19 cellular contexts compared by ENCODE assay signal in the genomic region with DNA sequence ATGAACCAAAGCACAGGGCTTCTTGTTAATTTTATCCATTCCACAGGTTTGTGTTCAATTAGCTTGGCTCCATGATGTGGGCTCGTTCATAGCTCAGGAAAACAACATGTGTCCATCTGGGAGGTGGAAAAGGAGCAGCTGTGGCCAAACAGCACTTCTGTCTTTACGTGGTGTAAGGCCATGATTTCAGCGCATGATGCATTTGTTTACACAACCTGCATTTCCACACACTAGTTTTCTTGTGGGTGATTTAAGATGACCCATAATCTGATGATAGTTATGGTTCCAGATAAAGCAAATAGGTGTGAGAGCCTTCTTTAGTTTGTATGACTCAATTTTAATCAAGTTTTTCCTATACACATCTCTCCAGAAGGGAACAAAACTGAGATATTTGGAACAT.
DNase-seq lines count a peak whose midpoint lies in the region; ATAC-seq, FAIRE-seq and TF ChIP-seq lines count a peak whose summit lies in the region.
"Had no signal": no experiment of that assay in that cellular context is flagged by ENCODE, and none has a peak within 500 bp of the region (broad histone marks: within the 10 kb centered on the region; RNA-seq: fewer than 3 reads in every experiment).

No MANE protein-coding gene starts in this region.

- H3K9me3 ChIP-seq in GM23248 (ENCODE audit: low read depth) = no peaks in the 10 kb centered on the region
- no peaks in the 10 kb centered on the region for H3K9me3 ChIP-seq in hepatocyte (ENCODE audit: low read depth)
- no peaks in the 10 kb centered on the region for H3K9me3 ChIP-seq in H9 (ENCODE audit: control insufficient read depth, low read depth, low read length)
- H3K9me3 ChIP-seq in upper lobe of left lung = no peaks in the 10 kb centered on the region
- H3K9me3 ChIP-seq: HAP-1 had no signal

- H3K36me3 ChIP-seq in GM23248 (ENCODE audit: low read depth) (no peaks in the 10 kb centered on the region), hepatocyte (replicated peaks; ENCODE audit: insufficient read depth, low read depth) (no peaks in the 10 kb centered on the region), upper lobe of left lung (peaks cover 0 to 8% (median 0%) of the 10 kb centered on the region in 4 donors)
- H3K36me3 ChIP-seq: HAP-1 had no signal

- WGBS in GM23248 (ENCODE audit: low coverage in 1 of 2, low lambda C conversion rate in 2 of 2, missing lambda C conversion rate in 2 of 2), 2 experiments = 63 to 67% methylated on average over 3 of the region's 3 CpGs
- WGBS in hepatocyte (ENCODE audit: low lambda C conversion rate, missing lambda C conversion rate) = 84% methylated on average over 3 of the region's 3 CpGs
- WGBS in H9 (ENCODE audit: extremely low coverage, insufficient read length, low lambda C conversion rate) = no CpG with 5 or more reads among the region's 3 CpGs
- WGBS in upper lobe of left lung, 2 donors = 71 to 72% methylated on average over 3 of the region's 3 CpGs

- H3K56ac ChIP-seq in H9 (ENCODE audit: insufficient read length, low read depth, low read length) = no peak overlapping the region

- TF ChIP-seq CTCF in astrocyte of the spinal cord (IDR thresholded peaks at IDR 0.05; ENCODE audit: low read depth, low read length) (no peak), hepatocyte (IDR thresholded peaks at IDR 0.05; ENCODE audit: poor library complexity) (no peak), H9 (conservative IDR thresholded peaks at IDR 0.05) (no peak), upper lobe of left lung (IDR thresholded peaks at IDR 0.05) (no peak), D721Med (IDR thresholded peaks at IDR 0.05; ENCODE audit: insufficient read depth, missing control alignments) (no peak)

- H3K23me2 ChIP-seq in H9 (ENCODE audit: insufficient read length, low read depth, low read length, poor library complexity, severe bottlenecking) = no peaks in the 10 kb centered on the region

- no peak overlapping the region for H2AFZ ChIP-seq in GM23248
- no peak overlapping the region for H2AFZ ChIP-seq in hepatocyte
- H2AFZ ChIP-seq in H9 (ENCODE audit: low read length) = no peak overlapping the region

- H3K9me3 Mint-ChIP-seq in H9 = peaks cover 1% of the 10 kb centered on the region in 2 experiments; a peak in 2 of 5 replicates
- H3K9me3 Mint-ChIP-seq: neural crest cell had no signal

- no peak overlapping the region for H2BK12ac ChIP-seq in H9 (ENCODE audit: insufficient read length, low read depth, low read length)

- H2BK5ac ChIP-seq in H9 (ENCODE audit: insufficient read length, low read length) = no peak overlapping the region

- H3K27ac ChIP-seq in GM23248 (peak overlapping the region; percentile 12; the same call in 1 of the 2 replicates), hepatocyte (peak overlapping the region; percentile 42), H9 (ENCODE audit: insufficient read length, low read depth, low read length) (no peak overlapping the region), upper lobe of left lung (peak overlapping the region in 1 of 4 donors; percentile 16)

- TF ChIP-seq EP300 in upper lobe of left lung (IDR thresholded peaks at IDR 0.05) = no peak

- H4K20me1 ChIP-seq in GM23248 (ENCODE audit: insufficient read depth) = no peaks in the 10 kb centered on the region
- no peaks in the 10 kb centered on the region for H4K20me1 ChIP-seq in hepatocyte (ENCODE audit: insufficient read depth, poor library complexity, severe bottlenecking)
- H4K20me1 ChIP-seq in H9 (ENCODE audit: control insufficient read depth, insufficient read depth, insufficient read length) = no peaks in the 10 kb centered on the region

- no peaks in the 10 kb centered on the region for H3K79me2 ChIP-seq in GM23248 (ENCODE audit: insufficient read depth)
- no peaks in the 10 kb centered on the region for H3K79me2 ChIP-seq in hepatocyte
- H3K79me2 ChIP-seq in H9 (ENCODE audit: insufficient read depth, low read length) = no peaks in the 10 kb centered on the region

- ATAC-seq in upper lobe of left lung (ENCODE audit: low FRiP score in 2 of 2) = no peak
- ATAC-seq in GM21825 (IDR thresholded peaks at IDR 0.05; ENCODE audit: unreplicated experiment) = no peak

- H3K9me2 ChIP-seq in GM23248 (ENCODE audit: insufficient read depth) (no peaks in the 10 kb centered on the region), hepatocyte (replicated peaks; ENCODE audit: insufficient read depth) (no peaks in the 10 kb centered on the region)

- H3K36me3 Mint-ChIP-seq in H9 (ENCODE audit: insufficient read depth in 1 of 3, low read depth in 3 of 3) = peaks cover 0 to 2% (median 1%) of the 10 kb centered on the region in 3 experiments; a peak in 4 of 7 replicates

- H3K4me3 Mint-ChIP-seq in H9 = no peak overlapping the region
- H3K4me3 Mint-ChIP-seq: neural crest cell had no signal

- no peak for FAIRE-seq in D721Med (lab: Jason Lieb, UNC)
- FAIRE-seq: frontal cortex had no signal

- H3K4me2 ChIP-seq in GM23248 (ENCODE audit: unreplicated experiment) (peak overlapping the region; percentile 22), hepatocyte (no peak overlapping the region), H9 (ENCODE audit: insufficient read depth, insufficient read length, low read length) (no peak overlapping the region)

- in situ Hi-C loops in GM23248 (cut with MboI) = no loop called here
- in situ Hi-C loops in astrocyte of the spinal cord (cut with HindIII; ENCODE audit: low sequenced_read_pairs) = no loop called here

- no peak overlapping the region for H3K23ac ChIP-seq in H9 (ENCODE audit: insufficient read length, low read depth, low read length)

- H3K9ac ChIP-seq in GM23248 (no peak overlapping the region), H9 (ENCODE audit: extremely low read depth, insufficient read length, low read length) (no peak overlapping the region)

- H3K4me3 ChIP-seq in GM23248 = no peak overlapping the region
- H3K4me3 ChIP-seq in astrocyte of the spinal cord (ENCODE audit: low read depth, low read length) = no peak overlapping the region
- no peak overlapping the region for H3K4me3 ChIP-seq in hepatocyte
- H3K4me3 ChIP-seq in upper lobe of left lung = no peak overlapping the region
- H3K4me3 ChIP-seq: HAP-1 had no signal

- no peak overlapping the region for H3T11ph ChIP-seq in H9 (ENCODE audit: low read length)

- no peak for TF ChIP-seq POLR2A in upper lobe of left lung (IDR thresholded peaks at IDR 0.05)

- no peaks in the 10 kb centered on the region; the same call in 1 of the 2 replicates for H3K27me3 Mint-ChIP-seq in H9 (ENCODE audit: low read depth)

- peaks cover 12 to 18% of the 10 kb centered on the region in 2 experiments for H3K4me1 Mint-ChIP-seq in H9

- no peak overlapping the region for H2AK5ac ChIP-seq in H9 (ENCODE audit: insufficient read length, low read length)

- no peak overlapping the region for H3K14ac ChIP-seq in H9 (ENCODE audit: insufficient read depth, low read length)

- no peak overlapping the region for H2BK120ac ChIP-seq in H9 (ENCODE audit: low read depth, low read length, poor library complexity, severe bottlenecking)

- no peak overlapping the region for H3K4ac ChIP-seq in H9 (ENCODE audit: low read depth, low read length)

- no peaks in the 10 kb centered on the region for H3K79me1 ChIP-seq in H9 (ENCODE audit: insufficient read depth, low read depth, low read length, poor library complexity, severe bottlenecking)

- H2BK20ac ChIP-seq in H9 (ENCODE audit: low read depth, low read length, poor library complexity, severe bottlenecking) = no peak overlapping the region

- no peak overlapping the region for H2BK15ac ChIP-seq in H9 (ENCODE audit: low read depth, low read length)

- no peak overlapping the region for H3K18ac ChIP-seq in H9 (ENCODE audit: insufficient read length, low read depth, low read length)

- H4K91ac ChIP-seq in H9 (ENCODE audit: insufficient read length, low read depth, low read length) = no peak overlapping the region

- peaks cover 37% of the 10 kb centered on the region for H3F3A ChIP-seq in GM23248 (ENCODE audit: insufficient read depth)

- H3K27me3 ChIP-seq in GM23248 (replicated peaks; ENCODE audit: insufficient read depth) = no peaks in the 10 kb centered on the region
- H3K27me3 ChIP-seq in hepatocyte = no peaks in the 10 kb centered on the region
- H3K27me3 ChIP-seq in H9 (ENCODE audit: insufficient read depth, low read length) = no peaks in the 10 kb centered on the region
- no peaks in the 10 kb centered on the region for H3K27me3 ChIP-seq in upper lobe of left lung

- DNase-seq in AG08396 (ENCODE audit: low spot score) (peak; percentile 40), GM23248 (peak; percentile 48), astrocyte of the spinal cord (ENCODE audit: low read depth, low spot score) (peak; percentile 33), hepatocyte (ENCODE audit: low spot score) (no peak), H9 (no peak), upper lobe of left lung (no peak), D721Med (ENCODE audit: insufficient read length, low spot score) (no peak)
- DNase-seq: activated CD4-positive, alpha-beta T cell treated with anti-CD3 and anti-CD28 coated beads for 1 hour; activated effector memory CD4-positive, alpha-beta T cell treated with anti-CD3 and anti-CD28 coated beads, Interleukin-2, amount 50 U/mL, for 16 hours; AML-193; COR-L47; mammary epithelial cell; NCI-H2171 treated with DMSO at 0.1 percent for 48 hours; NK-92 treated with Interleukin-12 subunit alpha and Interleukin-12 subunit beta, amount 100 ng/mL, for 24 hours; stimulated activated CD4-positive, alpha-beta T cell treated with anti-CD3 and anti-CD28 coated beads, Interleukin-1b, Interleukin-23, amount 100 ng/mL, for 48 hours had no signal

- H4K8ac ChIP-seq in H9 (replicated peaks; ENCODE audit: insufficient read length, low read depth, low read length) = no peak overlapping the region

- H3K4me1 ChIP-seq in GM23248 (ENCODE audit: insufficient read depth) (peaks cover 49% of the 10 kb centered on the region), hepatocyte (ENCODE audit: insufficient read depth) (peaks cover 18% of the 10 kb centered on the region), H9 (ENCODE audit: insufficient read depth, low read length) (peaks cover 2% of the 10 kb centered on the region; the same call in 1 of the 2 replicates), upper lobe of left lung (peaks cover 0 to 6% (median 3%) of the 10 kb centered on the region in 4 donors)

- no peak overlapping the region for H3K27ac Mint-ChIP-seq in H9

- H4K5ac ChIP-seq in H9 (ENCODE audit: insufficient read length, low read depth, low read length) = no peak overlapping the region

Comparison
In these comparisons a context has a peak if more than half of its experiments do, and no peak if none do; other contexts are left out.
1. DNase-seq: peak in AG08396 (single experiment), GM23248 (single experiment) and astrocyte of the spinal cord (single experiment); none in hepatocyte (single experiment), H9 (single experiment), upper lobe of left lung (0 of 2) and D721Med (single experiment).